Comparison of ENCODE assay signal across 8 cellular contexts in genomic region chr11:102268985-102269470, GRCh38. TPM values are rescaled to one million over a fixed set of nuclear protein-coding genes. Genes with fewer than 3 reads are reported as not detected.
DNase-seq lines count a peak whose midpoint lies in the region; ATAC-seq, FAIRE-seq and TF ChIP-seq lines count a peak whose summit lies in the region.

No MANE protein-coding gene starts in this region.

- ATAC-seq in foreskin keratinocyte, result no peak
- no peak for ATAC-seq in GM18511 (IDR thresholded peaks at IDR 0.05; ENCODE audit: unreplicated experiment)
- no peak for ATAC-seq in HG03139 (IDR thresholded peaks at IDR 0.05; ENCODE audit: unreplicated experiment)

- no peaks in the 10 kb centered on the region for H3K4me1 ChIP-seq in HEK293 (ENCODE audit: control insufficient read depth, insufficient read depth, low read length)
- peaks cover 29% of the 10 kb centered on the region for H3K4me1 ChIP-seq in foreskin keratinocyte
- H3K4me1 ChIP-seq in smooth muscle cell (ENCODE audit: low read depth), result peaks cover 8% of the 10 kb centered on the region

- H3K4me3 ChIP-seq in HEK293 (ENCODE audit: low read depth, low read length) (peak overlapping the region; percentile 25), smooth muscle cell (peak overlapping the region; percentile 45)

- POLR2A ChIA-PET in HEK293 (lab: Yijun Ruan, JAX), result interaction anchor here (1.2 to 2.1 kb wide), 2 partner anchors 16 to 158 kb away, joined by 6 to 9 read pairs; no protein-coding TSS in a partner anchor

- H3K4me2 ChIP-seq in smooth muscle cell, result peak overlapping the region; percentile 83

- H3K9ac ChIP-seq in smooth muscle cell (ENCODE audit: low read depth), result no peak overlapping the region

- H3K9me3 ChIP-seq in HEK293 (ENCODE audit: control insufficient read depth, insufficient read depth, low read depth, low read length) (no peaks in the 10 kb centered on the region), smooth muscle cell (replicated peaks; ENCODE audit: low read depth) (no peaks in the 10 kb centered on the region)

- TF ChIP-seq CTCF in HEK293 (tag by site-specific recombination; IDR thresholded peaks at IDR 0.05) (no peak; the same call in 1 of the 2 replicates), VCaP (conservative IDR thresholded peaks at IDR 0.05) (peak; percentile 55), foreskin keratinocyte (conservative IDR thresholded peaks at IDR 0.05) (no peak), smooth muscle cell (IDR thresholded peaks at IDR 0.05; ENCODE audit: borderline replicate concordance, insufficient read depth, poor library complexity, severe bottlenecking) (no peak)

- H3K79me2 ChIP-seq in smooth muscle cell (ENCODE audit: low read depth), result no peaks in the 10 kb centered on the region

- H4K20me1 ChIP-seq in smooth muscle cell (ENCODE audit: low read depth), result no peaks in the 10 kb centered on the region

- DNase-seq in foreskin keratinocyte (no peak), smooth muscle cell (lab: John Stamatoyannopoulos, UW; ENCODE audit: unreplicated experiment) (no peak), AG08396 (ENCODE audit: low spot score) (no peak), frontal cortex (ENCODE audit: low spot score in 2 of 2) (no peak)

- CTCF ChIA-PET in HEK293 (lab: Yijun Ruan, JAX), result interaction anchor here (0.6 to 4.0 kb wide), 21 partner anchors 12 to 262 kb away, joined by 3 to 25 read pairs (median 3); no protein-coding TSS in a partner anchor

- H3K27ac ChIP-seq in HEK293 (ENCODE audit: extremely low read depth, low read depth, low read length) (no peak overlapping the region), VCaP (peak overlapping the region; percentile 60), foreskin keratinocyte (peak overlapping the region; percentile 74), smooth muscle cell (ENCODE audit: low read depth) (no peak overlapping the region)

- 29% methylated on average over 6 of the region's 6 CpGs for WGBS in smooth muscle cell (ENCODE audit: low lambda C conversion rate)

- peak overlapping the region; percentile 49 for H2AFZ ChIP-seq in smooth muscle cell (ENCODE audit: low read depth)

- H3K36me3 ChIP-seq in HEK293 (ENCODE audit: control insufficient read depth in 2 of 2, insufficient read depth in 1 of 2, low read length in 2 of 2), result no peaks in the 10 kb centered on the region
- H3K36me3 ChIP-seq in smooth muscle cell (ENCODE audit: low read depth), result no peaks in the 10 kb centered on the region

- no peaks in the 10 kb centered on the region for H3K27me3 ChIP-seq in foreskin keratinocyte
- H3K27me3 ChIP-seq in smooth muscle cell (ENCODE audit: low read depth), result no peaks in the 10 kb centered on the region

- FAIRE-seq in frontal cortex (lab: Jason Lieb, UNC), result no peak

- peaks cover 4% of the 10 kb centered on the region for H3F3A ChIP-seq in smooth muscle cell (ENCODE audit: low read depth)

TF ChIP-seq in HEK293, 187 proteins besides CTCF, POLR2A, EP300 and RAD21:
- TF ChIP-seq SCRT2 (tag by site-specific recombination; IDR thresholded peaks at IDR 0.05) (peak; percentile 64), ZNF341 (tag by site-specific recombination; IDR thresholded peaks at IDR 0.05; ENCODE audit: low read depth) (peak; percentile 36; the same call in 1 of the 2 replicates), ZFP3 (tag by site-specific recombination; IDR thresholded peaks at IDR 0.05; ENCODE audit: low read depth) (no peak), ZNF140 (tag by site-specific recombination; IDR thresholded peaks at IDR 0.05) (peak; percentile 61; the same call in 1 of the 2 replicates), ATF2 (tag by site-specific recombination; IDR thresholded peaks at IDR 0.05; ENCODE audit: low read depth) (peak; percentile 44; the same call in 1 of the 2 replicates)

RNA-seq across cellular contexts. Expression of gene BIRC3, which starts 48.3 kb away (rescaled TPM):
- total RNA-seq in foreskin keratinocyte (6.7 and 10.1 TPM in 2 replicates), smooth muscle cell (1.6 and 1.7 TPM in 2 replicates), frontal cortex (1.6 TPM)
- polyA plus RNA-seq in foreskin keratinocyte (2.0 and 2.8 TPM in 2 replicates), smooth muscle cell (0.74 and 0.94 TPM in 2 replicates)

Comparison
In these comparisons a context has a peak if more than half of its experiments do, and no peak if none do; other contexts are left out.
1. H3K27ac ChIP-seq: peak in VCaP (single experiment) and foreskin keratinocyte (single experiment); none in HEK293 (single experiment) and smooth muscle cell (single experiment).